Comparison of ENCODE assay signal across 18 cellular contexts in genomic region chr3:157101470-157101869, GRCh38. TPM values are rescaled to one million over a fixed set of nuclear protein-coding genes. Genes with fewer than 3 reads are reported as not detected.
A peak's percentile ranks its signal among the peaks of the same experiment; 100 is the strongest.
DNase-seq lines count a peak whose midpoint lies in the region; ATAC-seq and TF ChIP-seq lines count a peak whose summit lies in the region.
"Had no signal": no experiment of that assay in that cellular context is flagged by ENCODE, and none has a peak within 500 bp of the region (broad histone marks: within the 10 kb centered on the region; RNA-seq: fewer than 3 reads in every experiment).

No MANE protein-coding gene starts in this region.

- H3K4me1 ChIP-seq in cardiac muscle cell (ENCODE audit: low read depth) (peaks cover 77% of the 10 kb centered on the region), left ventricle myocardium inferior (peaks cover 68% of the 10 kb centered on the region)
- H3K4me1 ChIP-seq: Caco-2 had no signal

- peaks cover 34% of the 10 kb centered on the region for H3K4me1 Mint-ChIP-seq in activated T-helper 17 cell treated with anti-CD3 and anti-CD28 coated beads, Interleukin-2, amount 50 U/mL, for 72 hours
- peaks cover 55% of the 10 kb centered on the region for H3K4me1 Mint-ChIP-seq in nephron

- H3K27ac ChIP-seq in cardiac muscle cell, result peak overlapping the region; percentile 94
- no peak overlapping the region for H3K27ac ChIP-seq in left ventricle myocardium inferior (replicated peaks)

- peak overlapping the region; percentile 85 for H3K27ac Mint-ChIP-seq in activated T-helper 17 cell treated with anti-CD3 and anti-CD28 coated beads, Interleukin-2, amount 50 U/mL, for 72 hours
- peak overlapping the region in 2 of 3 experiments; percentile 70 to 84 for H3K27ac Mint-ChIP-seq in nephron

- H3K36me3 Mint-ChIP-seq in activated T-helper 17 cell treated with anti-CD3 and anti-CD28 coated beads, Interleukin-2, amount 50 U/mL, for 72 hours (ENCODE audit: low read depth), result peaks cover 8% of the 10 kb centered on the region
- H3K36me3 Mint-ChIP-seq in nephron (ENCODE audit: low read depth), result no peaks in the 10 kb centered on the region

- TF ChIP-seq CTCF in cardiac muscle cell (IDR thresholded peaks at IDR 0.05; ENCODE audit: low read depth, low read length), result no peak
- no peak for TF ChIP-seq CTCF in left ventricle myocardium inferior (IDR thresholded peaks at IDR 0.05; ENCODE audit: borderline replicate concordance)
- TF ChIP-seq CTCF in nephron (IDR thresholded peaks at IDR 0.05; ENCODE audit: unreplicated experiment in 3 of 3), result no peak

- no peaks in the 10 kb centered on the region for H3K9me3 ChIP-seq in cardiac muscle cell (ENCODE audit: low read depth)
- no peaks in the 10 kb centered on the region for H3K9me3 ChIP-seq in left ventricle myocardium inferior (replicated peaks)
- H3K9me3 ChIP-seq: Caco-2, SK-N-SH had no signal

- H3K9me3 Mint-ChIP-seq in activated T-helper 17 cell treated with anti-CD3 and anti-CD28 coated beads, Interleukin-2, amount 50 U/mL, for 72 hours, result no peaks in the 10 kb centered on the region
- no peaks in the 10 kb centered on the region for H3K9me3 Mint-ChIP-seq in nephron

- H3K27me3 ChIP-seq in cardiac muscle cell (no peaks in the 10 kb centered on the region), left ventricle myocardium inferior (ENCODE audit: low read depth) (no peaks in the 10 kb centered on the region)

- intact Hi-C loops in left ventricle myocardium inferior (cut with micrococcal nuclease), result no loop called here

- ATAC-seq in activated T-helper 17 cell treated with anti-CD3 and anti-CD28 coated beads, Interleukin-2, amount 50 U/mL, for 72 hours (replicated peaks), result peak; percentile 26
- ATAC-seq: PC-3 had no signal

- H3K4me3 ChIP-seq in cardiac muscle cell (no peak overlapping the region), left ventricle myocardium inferior (no peak overlapping the region)

- H3K36me3 ChIP-seq in cardiac muscle cell, result no peaks in the 10 kb centered on the region
- no peaks in the 10 kb centered on the region for H3K36me3 ChIP-seq in left ventricle myocardium inferior

- H3K27me3 Mint-ChIP-seq in activated T-helper 17 cell treated with anti-CD3 and anti-CD28 coated beads, Interleukin-2, amount 50 U/mL, for 72 hours, result no peaks in the 10 kb centered on the region
- H3K27me3 Mint-ChIP-seq in nephron (ENCODE audit: low read depth), result peaks cover 6% of the 10 kb centered on the region

- DNase-seq in cardiac muscle cell (ENCODE audit: low read depth in 1 of 2, low spot score in 1 of 2) (no peak), left ventricle myocardium inferior (no peak), NCI-H526 (lab: John Stamatoyannopoulos, UW) (peak; percentile 83 to 84), superior temporal gyrus (ENCODE audit: extremely low spot score) (no peak)
- no peak for DNase-seq in activated CD8-positive, alpha-beta memory T cell treated with anti-CD3 and anti-CD28 coated beads, Interleukin-2, amount 50 U/mL, for 48 hours
- no peak for DNase-seq in activated CD4-positive, alpha-beta T cell treated with anti-CD3 and anti-CD28 coated beads, Interleukin-2, amount 50 U/mL, for 48 hours
- DNase-seq: C1 segment of cervical spinal cord, Caco-2, HCEC 1CT, KBM-7, MM.1S, NCI-H1417 treated with DMSO at 0.1 percent for 48 hours, NCI-H2029, NCI-H510A, PC-3, SK-N-SH had no signal

- peak overlapping the region; percentile 70 for H3K4me3 Mint-ChIP-seq in activated T-helper 17 cell treated with anti-CD3 and anti-CD28 coated beads, Interleukin-2, amount 50 U/mL, for 72 hours
- no peak overlapping the region for H3K4me3 Mint-ChIP-seq in nephron

RNA-seq across cellular contexts. Expression of gene CCNL1, which starts 58.5 kb away (rescaled TPM):
- total RNA-seq in cardiac muscle cell (142 and 223 TPM in 2 replicates), left ventricle myocardium inferior (19.2 TPM)
- 87.6 and 101 TPM in 2 replicates for polyA plus RNA-seq in cardiac muscle cell
- 100 to 1,000 TPM; 173 to 194 TPM for total RNA-seq in activated T-helper 17 cell treated with anti-CD3 and anti-CD28 coated beads, Interleukin-2, amount 50 U/mL, for 72 hours

Comparison
In these comparisons a context has a peak if more than half of its experiments do, and no peak if none do; other contexts are left out.
1. DNase-seq: peak in NCI-H526 (2 of 2); none in cardiac muscle cell (0 of 2), left ventricle myocardium inferior (single experiment), activated CD8-positive, alpha-beta memory T cell treated with anti-CD3 and anti-CD28 coated beads, Interleukin-2, amount 50 U/mL, for 48 hours (single experiment), superior temporal gyrus (single experiment) and activated CD4-positive, alpha-beta T cell treated with anti-CD3 and anti-CD28 coated beads, Interleukin-2, amount 50 U/mL, for 48 hours (0 of 2).